28 cellular contexts compared by ENCODE assay signal in genomic region chr6:140264451-140264850, GRCh38.
"Had no signal": no experiment of that assay in that cellular context is flagged by ENCODE, and none has a peak within 500 bp of the region (broad histone marks: within the 10 kb centered on the region; RNA-seq: fewer than 3 reads in every experiment).

No MANE protein-coding gene starts in this region.

- H3K4me1 ChIP-seq: body of pancreas, parathyroid adenoma, spleen, testis, transverse colon had no signal

- H3K9me3 ChIP-seq: body of pancreas, esophagus squamous epithelium, gastroesophageal sphincter, testis, transverse colon had no signal

- H3K36me3 ChIP-seq: adrenal gland, esophagus squamous epithelium, gastroesophageal sphincter, spleen, transverse colon, WERI-Rb-1 had no signal

- FAIRE-seq: colon, endometrium had no signal

- H3K27me3 ChIP-seq: adrenal gland, body of pancreas, esophagus squamous epithelium, gastroesophageal sphincter, hepatocyte, spleen, testis, transverse colon had no signal

- H3K27ac ChIP-seq: adrenal gland, body of pancreas, epithelial cell of prostate, esophagus squamous epithelium, gastroesophageal sphincter, hepatocyte, parathyroid adenoma, spleen, testis, transverse colon, WERI-Rb-1 had no signal

- DNase-seq: activated CD4-positive, alpha-beta memory T cell treated with anti-CD3 and anti-CD28 coated beads for 36 hours; activated CD4-positive, alpha-beta T cell treated with anti-CD3 and anti-CD28 coated beads, Interleukin-2, amount 10 ng/mL, durations not matched to agents 24 days and 14 days; activated CD8-positive, alpha-beta memory T cell treated with anti-CD3 and anti-CD28 coated beads, Interleukin-2, amount 50 U/mL, for 4 hours; activated effector memory CD4-positive, alpha-beta T cell treated with anti-CD3 and anti-CD28 coated beads, Interleukin-2, amount 50 U/mL, for 16 hours; activated naive CD4-positive, alpha-beta T cell treated with anti-CD3 and anti-CD28 coated beads for 36 hours; activated naive CD8-positive, alpha-beta T cell treated with anti-CD3 and anti-CD28 coated beads for 36 hours; activated T-cell treated with anti-CD3 and anti-CD28 coated beads, Interleukin-2, amount 50 U/mL, for 1 hour; adrenal gland; body of pancreas; dermis blood vessel endothelial cell; effector CD4-positive, alpha-beta T cell; esophagus squamous epithelium; kidney; naive B cell; right cardiac atrium; spleen; stimulated activated naive CD4-positive, alpha-beta T cell; T-helper 9 cell; testis; transverse colon; WERI-Rb-1 had no signal

- ATAC-seq: activated CD4-positive, CD25-positive, alpha-beta regulatory T cell treated with anti-CD3 and anti-CD28 coated beads, Interleukin-2, amount 50 U/mL, for 24 hours; body of pancreas; gastroesophageal sphincter; right cardiac atrium had no signal

- H3K4me3 ChIP-seq: adrenal gland, body of pancreas, esophagus squamous epithelium, gastroesophageal sphincter, hepatocyte, spleen, testis, transverse colon had no signal
